ENCODE assay signal across 27 cellular contexts in the genomic region with DNA sequence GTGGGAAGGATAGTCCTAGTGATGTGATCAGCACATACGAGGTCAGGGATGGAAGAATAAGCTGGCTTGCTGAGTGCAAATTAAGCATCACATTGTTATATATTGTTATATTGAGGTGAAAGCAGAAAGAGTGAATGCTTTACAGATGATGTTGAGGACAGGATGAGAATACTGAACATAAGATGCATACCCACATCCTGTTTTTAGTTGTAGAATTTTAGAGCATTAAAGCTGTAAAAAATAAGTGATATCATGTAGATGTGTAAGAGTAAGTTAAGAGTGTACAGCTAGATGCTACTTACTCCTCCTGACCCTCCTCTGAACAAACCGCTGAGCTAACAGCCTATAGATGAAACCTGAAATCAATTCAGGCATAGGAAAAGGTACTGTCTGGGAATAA.
"Had no signal": no experiment of that assay in that cellular context is flagged by ENCODE, and none has a peak within 500 bp of the region (broad histone marks: within the 10 kb centered on the region; RNA-seq: fewer than 3 reads in every experiment).

No MANE protein-coding gene starts in this region.

- H3K27me3 ChIP-seq: left lung, right atrium auricular region, right lobe of liver, stomach, testis, thyroid gland, transverse colon, upper lobe of left lung, vagina had no signal

- H3K4me3 Mint-ChIP-seq: immature natural killer cell; natural killer cell treated with Interleukin-12 subunit alpha and Interleukin-12 subunit beta and Interleukin-15 and Interleukin-18, amount 100 ng/mL, for 72 hours; neural crest cell; stimulated activated naive B cell treated with anti-CD40 and anti-IgM and Interleukin-4, amounts not matched to agents 10 μg/mL and 1 μg/mL and 100 μg/mL, for 72 hours had no signal

- H3K27ac Mint-ChIP-seq: immature natural killer cell; natural killer cell treated with Interleukin-12 subunit alpha and Interleukin-12 subunit beta and Interleukin-15 and Interleukin-18, amount 100 ng/mL, for 72 hours; stimulated activated naive B cell treated with anti-CD40 and anti-IgM and Interleukin-4, amounts not matched to agents 10 μg/mL and 1 μg/mL and 100 μg/mL, for 72 hours had no signal

- H3K4me1 ChIP-seq: left lung, lower lobe of right lung, parathyroid adenoma, right atrium auricular region, right lobe of liver, testis, thyroid gland, transverse colon, vagina had no signal

- H3K9me3 ChIP-seq: left lung, lower lobe of right lung, right atrium auricular region, right lobe of liver, stomach, testis, thyroid gland, transverse colon, upper lobe of left lung, vagina had no signal

- H3K4me3 ChIP-seq: left lung, lower lobe of right lung, right atrium auricular region, right lobe of liver, smooth muscle cell, stomach, testis, thyroid gland, transverse colon, upper lobe of left lung, vagina had no signal

- ATAC-seq: left colon; left lung; lower lobe of right lung; natural killer cell treated with Interleukin-12 subunit alpha and Interleukin-12 subunit beta and Interleukin-15 and Interleukin-18, amount 100 ng/mL, for 72 hours; right lobe of liver; stimulated activated naive B cell treated with anti-CD40 and anti-IgM and Interleukin-4, amounts not matched to agents 10 μg/mL and 1 μg/mL and 100 μg/mL, for 72 hours; stimulated activated naive CD8-positive, alpha-beta T cell treated with anti-CD3 and anti-CD28 coated beads, Interleukin-15, Interleukin-2, amounts not matched to agents 100 U/mL and 50 U/mL, for 24 hours had no signal

- H3K36me3 Mint-ChIP-seq: stimulated activated naive B cell treated with anti-CD40 and anti-IgM and Interleukin-4, amounts not matched to agents 10 μg/mL and 1 μg/mL and 100 μg/mL, for 72 hours had no signal

- H3K27ac ChIP-seq: left lung, lower lobe of right lung, parathyroid adenoma, right atrium auricular region, right lobe of liver, stomach, testis, thyroid gland, transverse colon, upper lobe of left lung, vagina had no signal

- DNase-seq: hypothalamus; immature natural killer cell; kidney; left colon; left lung; lower lobe of right lung; mammary epithelial cell; mesenchymal stem cell; occipital lobe; right lobe of liver; stimulated activated CD4-positive, alpha-beta T cell treated with anti-CD3 and anti-CD28 coated beads, Interleukin-1b, Interleukin-23, amount 100 ng/mL, for 48 hours; stimulated activated CD4-positive, alpha-beta T cell treated with anti-CD3 and anti-CD28 coated beads, Interleukin-2, amount 100 ng/mL, for 48 hours; stimulated activated CD4-positive, alpha-beta T cell treated with anti-CD3 and anti-CD28 coated beads, Interleukin-4, amount 100 ng/mL, for 4 hours; stimulated activated CD8-positive, alpha-beta memory T cell treated with anti-CD3 and anti-CD28 coated beads, Interleukin-4, amount 100 ng/mL, for 48 hours; stimulated activated naive B cell treated with anti-CD40 and anti-IgM and Interleukin-4, amounts not matched to agents 10 μg/mL and 1 μg/mL and 100 μg/mL, for 72 hours; stimulated activated naive CD8-positive, alpha-beta T cell treated with anti-CD3 and anti-CD28 coated beads, Interleukin-15, Interleukin-2, amounts not matched to agents 100 U/mL and 50 U/mL, for 24 hours; stomach; testis; thyroid gland; transverse colon; upper lobe of left lung had no signal

- H3K36me3 ChIP-seq: left lung, lower lobe of right lung, right atrium auricular region, right lobe of liver, stomach, thyroid gland, transverse colon, upper lobe of left lung, vagina had no signal

- H3K9me3 Mint-ChIP-seq: neural crest cell had no signal

- H3K4me1 Mint-ChIP-seq: immature natural killer cell; neural crest cell; stimulated activated naive B cell treated with anti-CD40 and anti-IgM and Interleukin-4, amounts not matched to agents 10 μg/mL and 1 μg/mL and 100 μg/mL, for 72 hours had no signal

- H3K27me3 Mint-ChIP-seq: natural killer cell treated with Interleukin-12 subunit alpha and Interleukin-12 subunit beta and Interleukin-15 and Interleukin-18, amount 100 ng/mL, for 72 hours; stimulated activated naive B cell treated with anti-CD40 and anti-IgM and Interleukin-4, amounts not matched to agents 10 μg/mL and 1 μg/mL and 100 μg/mL, for 72 hours had no signal
